Comparison of ENCODE assay signal across 8 cellular contexts in genomic region chr19:45523642-45524256, GRCh38. TPM values are rescaled to one million over a fixed set of nuclear protein-coding genes. Genes with fewer than 3 reads are reported as not detected.
DNase-seq lines count a peak whose midpoint lies in the region; ATAC-seq and TF ChIP-seq lines count a peak whose summit lies in the region.

No MANE protein-coding gene starts in this region.

- H3K4me1 ChIP-seq in Karpas-422 (ENCODE audit: low read length), result no peaks in the 10 kb centered on the region

- no peaks in the 10 kb centered on the region for H4K20me1 ChIP-seq in Karpas-422 (ENCODE audit: insufficient read depth, low read depth, low read length)

- no peaks in the 10 kb centered on the region for H3K79me2 ChIP-seq in Karpas-422 (ENCODE audit: low read length)

- TF ChIP-seq CTCF in epithelial cell of esophagus (IDR thresholded peaks at IDR 0.05; ENCODE audit: insufficient read depth, low read depth, low read length, missing control alignments), result peak; percentile 91

- H3K4me3 ChIP-seq in Karpas-422 (ENCODE audit: low read length), result no peak overlapping the region
- no peak overlapping the region for H3K4me3 ChIP-seq in epithelial cell of esophagus (ENCODE audit: low read length)

- H3K4me2 ChIP-seq in Karpas-422 (ENCODE audit: low read depth, low read length, poor library complexity, severe bottlenecking), result no peak overlapping the region

- peaks cover 35% of the 10 kb centered on the region for H3K36me3 ChIP-seq in Karpas-422 (ENCODE audit: insufficient read depth, low read length)

- no peak overlapping the region for H3K9ac ChIP-seq in Karpas-422 (ENCODE audit: low read length)

- DNase-seq in COLO829 (ENCODE audit: low spot score), result peak; percentile 94
- peak; percentile 94 for DNase-seq in Karpas-422
- DNase-seq in OCI-M2 (lab: John Stamatoyannopoulos, UW; ENCODE audit: unreplicated experiment), result peak; percentile 41
- DNase-seq in activated CD8-positive, alpha-beta memory T cell treated with anti-CD3 and anti-CD28 coated beads, Interleukin-2, amount 50 U/mL, for 48 hours, result peak; percentile 82
- peak; percentile 85 for DNase-seq in epithelial cell of esophagus (ENCODE audit: low read depth)
- peak; percentile 83 for DNase-seq in mucosa of gallbladder (ENCODE audit: low spot score)
- peak; percentile 78 for DNase-seq in stimulated activated naive B cell treated with anti-CD40 and anti-IgM and Interleukin-4, amounts not matched to agents 10 μg/mL and 1 μg/mL and 100 μg/mL, for 72 hours

- ATAC-seq in GM21447 (IDR thresholded peaks at IDR 0.05; ENCODE audit: unreplicated experiment), result peak; percentile 82
- peak; percentile 95 to 97 for ATAC-seq in stimulated activated naive B cell treated with anti-CD40 and anti-IgM and Interleukin-4, amounts not matched to agents 10 μg/mL and 1 μg/mL and 100 μg/mL, for 72 hours (replicated peaks)

- H3K4me3 Mint-ChIP-seq in stimulated activated naive B cell treated with anti-CD40 and anti-IgM and Interleukin-4, amounts not matched to agents 10 μg/mL and 1 μg/mL and 100 μg/mL, for 72 hours, result no peak overlapping the region

- H3K36me3 Mint-ChIP-seq in stimulated activated naive B cell treated with anti-CD40 and anti-IgM and Interleukin-4, amounts not matched to agents 10 μg/mL and 1 μg/mL and 100 μg/mL, for 72 hours, result peaks cover 51 to 57% of the 10 kb centered on the region in 2 donors

- H3K9me3 Mint-ChIP-seq in stimulated activated naive B cell treated with anti-CD40 and anti-IgM and Interleukin-4, amounts not matched to agents 10 μg/mL and 1 μg/mL and 100 μg/mL, for 72 hours, result no peaks in the 10 kb centered on the region

- peaks cover 30 to 57% of the 10 kb centered on the region in 2 donors for H3K4me1 Mint-ChIP-seq in stimulated activated naive B cell treated with anti-CD40 and anti-IgM and Interleukin-4, amounts not matched to agents 10 μg/mL and 1 μg/mL and 100 μg/mL, for 72 hours

- no peaks in the 10 kb centered on the region for H3K27me3 ChIP-seq in Karpas-422 (ENCODE audit: low read length)

- H3K27ac Mint-ChIP-seq in stimulated activated naive B cell treated with anti-CD40 and anti-IgM and Interleukin-4, amounts not matched to agents 10 μg/mL and 1 μg/mL and 100 μg/mL, for 72 hours, result peak overlapping the region; percentile 87

- H3K9me2 ChIP-seq in Karpas-422 (replicated peaks; ENCODE audit: insufficient read depth, low read length), result no peaks in the 10 kb centered on the region

- H3K9me3 ChIP-seq in Karpas-422 (ENCODE audit: low read length), result no peaks in the 10 kb centered on the region

- H3K27me3 Mint-ChIP-seq in stimulated activated naive B cell treated with anti-CD40 and anti-IgM and Interleukin-4, amounts not matched to agents 10 μg/mL and 1 μg/mL and 100 μg/mL, for 72 hours, result no peaks in the 10 kb centered on the region

- no peak overlapping the region for H2AFZ ChIP-seq in Karpas-422 (ENCODE audit: low read length)

- no peak overlapping the region for H3K27ac ChIP-seq in Karpas-422 (ENCODE audit: low read length)

RNA-seq across cellular contexts. Expression of gene VASP, which starts 16.5 kb away (rescaled TPM):
- total RNA-seq in Karpas-422 (2014; rRNA removed; shearing (Covaris generic); ENCODE audit: low replicate concordance), result 77.9 and 97.9 TPM in 2 replicates
- 137 TPM for total RNA-seq in mucosa of gallbladder

RNA-seq across cellular contexts. Expression of gene PPM1N, which starts 25.5 kb away (rescaled TPM):
- total RNA-seq in Karpas-422 (2014; rRNA removed; shearing (Covaris generic); ENCODE audit: low replicate concordance), result 0.71 and 8.0 TPM in 2 replicates
- total RNA-seq in mucosa of gallbladder, result 2.2 TPM

RNA-seq across cellular contexts. Expression of gene RTN2, which starts 26.9 kb away (rescaled TPM):
- 3.1 and 4.6 TPM in 2 replicates for total RNA-seq in Karpas-422 (2014; rRNA removed; shearing (Covaris generic); ENCODE audit: low replicate concordance)
- total RNA-seq in mucosa of gallbladder, result 10.7 TPM

RNA-seq across cellular contexts. Expression of gene FOSB, which starts 56.0 kb away (rescaled TPM):
- total RNA-seq in Karpas-422 (2014; rRNA removed; shearing (Covaris generic); ENCODE audit: low replicate concordance), result 2.5 and 4.0 TPM in 2 replicates
- 7.2 TPM for total RNA-seq in mucosa of gallbladder

Comparison
In these comparisons a context has a peak if more than half of its experiments do, and no peak if none do; other contexts are left out.
1. DNase-seq: peak in every context shown above with its lines; median percentile 94 in COLO829; 94 in Karpas-422; 85 in epithelial cell of esophagus; 83 in mucosa of gallbladder; 82 in activated CD8-positive, alpha-beta memory T cell treated with anti-CD3 and anti-CD28 coated beads, Interleukin-2, amount 50 U/mL, for 48 hours; 78 in stimulated activated naive B cell treated with anti-CD40 and anti-IgM and Interleukin-4, amounts not matched to agents 10 μg/mL and 1 μg/mL and 100 μg/mL, for 72 hours; 41 in OCI-M2.